8 cellular contexts compared by ENCODE assay signal in the genomic region with DNA sequence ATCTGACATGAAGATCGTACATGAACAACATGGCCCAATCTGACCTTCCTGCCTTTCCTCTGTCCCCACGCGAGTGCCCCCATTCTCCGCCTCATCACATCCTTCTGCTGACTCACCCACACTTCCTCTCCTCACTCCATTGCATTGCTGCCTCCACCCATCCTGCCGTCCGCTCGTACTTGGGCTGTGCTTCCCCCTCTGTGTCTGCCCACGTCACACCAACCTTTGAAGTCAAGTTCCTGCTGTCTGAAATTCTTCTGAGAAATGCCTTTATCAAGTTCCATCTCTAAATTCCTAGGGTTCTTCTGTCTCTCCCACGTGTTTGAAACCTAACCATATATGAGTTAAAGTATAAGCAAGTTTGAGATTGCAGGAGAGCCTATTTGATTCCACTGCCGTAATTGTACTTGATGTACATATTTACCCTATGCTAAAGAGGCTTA. TPM values are rescaled to one million over a fixed set of nuclear protein-coding genes. Genes with fewer than 3 reads are reported as not detected.
A peak's percentile ranks its signal among the peaks of the same experiment; 100 is the strongest.
DNase-seq lines count a peak whose midpoint lies in the region; TF ChIP-seq lines count a peak whose summit lies in the region.

No MANE protein-coding gene starts in this region.

- intact Hi-C loops in esophagus muscularis mucosa (cut with DNase I) = loop anchor here (5.0 kb wide), 1 partner anchor 617 kb away; no protein-coding TSS in a partner anchor

- no peak overlapping the region for H3K4ac ChIP-seq in trophoblast cell (ENCODE audit: low read depth, low read length)

- H2AFZ ChIP-seq in trophoblast cell (ENCODE audit: insufficient read depth, low read length, poor library complexity) = peak overlapping the region; percentile 14

- no peak overlapping the region for H4K91ac ChIP-seq in trophoblast cell (ENCODE audit: low read depth, low read length)

- TF ChIP-seq EP300 in esophagus muscularis mucosa (IDR thresholded peaks at IDR 0.05) = no peak

- no peak overlapping the region for H3K4me3 ChIP-seq in esophagus muscularis mucosa
- no peak overlapping the region for H3K4me3 ChIP-seq in trophoblast cell (ENCODE audit: low read depth, low read length)

- no peaks in the 10 kb centered on the region for H3K9me3 ChIP-seq in esophagus muscularis mucosa
- peaks cover 1% of the 10 kb centered on the region for H3K9me3 ChIP-seq in trophoblast cell (ENCODE audit: insufficient read depth, low read depth, low read length)

- H3K79me1 ChIP-seq in trophoblast cell (ENCODE audit: low read length) = no peaks in the 10 kb centered on the region

- TF ChIP-seq POLR2A in esophagus muscularis mucosa (IDR thresholded peaks at IDR 0.05; ENCODE audit: low read depth) = no peak

- no peak overlapping the region for H3K4me2 ChIP-seq in trophoblast cell (ENCODE audit: low read length)

- H3K27ac ChIP-seq in esophagus muscularis mucosa (replicated peaks in 1 of 4) (peak overlapping the region in 2 of 4 donors; percentile 50 to 52), trophoblast cell (ENCODE audit: low read depth, low read length) (peak overlapping the region; percentile 58)

- TF ChIP-seq CTCF in esophagus muscularis mucosa (IDR thresholded peaks at IDR 0.05) = no peak

- H3K23ac ChIP-seq in trophoblast cell (ENCODE audit: low read length) = no peak overlapping the region

- DNase-seq in Daoy (ENCODE audit: low read depth) (peak; percentile 62), H4 (ENCODE audit: low spot score) (peak; percentile 78), MV-4-11 (lab: John Stamatoyannopoulos, UW) (peak; percentile 89), esophagus muscularis mucosa (ENCODE audit: extremely low spot score) (peak; percentile 94), trophoblast cell (peak; percentile 82 to 90), COR-L47 (lab: John Stamatoyannopoulos, UW) (no peak), cerebellar cortex (ENCODE audit: low spot score) (no peak)
- peak; percentile 57 to 85 for DNase-seq in activated CD8-positive, alpha-beta memory T cell treated with anti-CD3 and anti-CD28 coated beads for 1 hour (ENCODE audit: extremely low read depth in 1 of 2, low read depth in 1 of 2)

- H4K12ac ChIP-seq in trophoblast cell (ENCODE audit: low read depth, low read length) = no peak overlapping the region

- no peaks in the 10 kb centered on the region for H3K79me2 ChIP-seq in trophoblast cell (ENCODE audit: control insufficient read depth, insufficient read depth, low read length, poor library complexity)

- H3K36me3 ChIP-seq in esophagus muscularis mucosa (no peaks in the 10 kb centered on the region), trophoblast cell (ENCODE audit: control insufficient read depth in 1 of 2, insufficient read depth in 2 of 2, low read length in 2 of 2) (no peaks in the 10 kb centered on the region)

- H3K27me3 ChIP-seq in esophagus muscularis mucosa (no peaks in the 10 kb centered on the region), trophoblast cell (ENCODE audit: insufficient read depth, low read length) (no peaks in the 10 kb centered on the region)

- H2AK5ac ChIP-seq in trophoblast cell (ENCODE audit: low read length) = no peak overlapping the region

- WGBS in esophagus muscularis mucosa = 61% methylated on average over 10 of the region's 10 CpGs
- no CpG with 5 or more reads among the region's 10 CpGs for WGBS in trophoblast cell (ENCODE audit: extremely low coverage, insufficient coverage, insufficient read length)

- H3K9ac ChIP-seq in trophoblast cell (ENCODE audit: low read length) = no peak overlapping the region

- no peak overlapping the region for H3K14ac ChIP-seq in trophoblast cell (ENCODE audit: low read length)

- no peak overlapping the region for H3K18ac ChIP-seq in trophoblast cell (ENCODE audit: low read length)

- no peak overlapping the region for H2BK120ac ChIP-seq in trophoblast cell (ENCODE audit: insufficient read depth, low read length, poor library complexity)

- no peak overlapping the region for H2BK5ac ChIP-seq in trophoblast cell (ENCODE audit: low read depth, low read length, poor library complexity)

- H4K8ac ChIP-seq in trophoblast cell (ENCODE audit: low read depth, low read length) = no peak overlapping the region

- H3K4me1 ChIP-seq in esophagus muscularis mucosa = peaks cover 4 to 16% (median 7%) of the 10 kb centered on the region in 4 donors
- peaks cover 0 to 2% of the 10 kb centered on the region in 2 experiments for H3K4me1 ChIP-seq in trophoblast cell (ENCODE audit: control insufficient read depth in 1 of 2, insufficient read depth in 2 of 2, low read length in 2 of 2)

- no peak overlapping the region for H2BK12ac ChIP-seq in trophoblast cell (ENCODE audit: low read length)

RNA-seq across cellular contexts. Expression of a gene that starts 18.0 kb away (rescaled TPM):
- 44.5 and 84.3 TPM in 2 replicates for total RNA-seq in Daoy (2014; rRNA removed; shearing (Covaris generic))
- 67.1 and 91.0 TPM in 2 replicates for total RNA-seq in H4 (2014; rRNA removed; shearing (Covaris generic))
- 1 to 10 TPM; 4.2 to 8.6 (median 6.8) TPM for total RNA-seq in esophagus muscularis mucosa
- 50.0 and 51.0 TPM in 2 replicates for polyA plus RNA-seq in trophoblast cell (2013)

Comparison
In these comparisons a context has a peak if more than half of its experiments do, and no peak if none do; other contexts are left out.
1. DNase-seq: peak in Daoy (single experiment), H4 (single experiment), MV-4-11 (single experiment), activated CD8-positive, alpha-beta memory T cell treated with anti-CD3 and anti-CD28 coated beads for 1 hour (2 of 2), esophagus muscularis mucosa (single experiment) and trophoblast cell (2 of 2); none in COR-L47 (single experiment) and cerebellar cortex (single experiment).